Comparison of ENCODE assay signal across 28 cellular contexts in genomic region chr3:165343185-165343584, GRCh38.
"Had no signal": no experiment of that assay in that cellular context is flagged by ENCODE, and none has a peak within 500 bp of the region (broad histone marks: within the 10 kb centered on the region; RNA-seq: fewer than 3 reads in every experiment).

No MANE protein-coding gene starts in this region.

- H3K27ac ChIP-seq: adrenal gland, breast epithelium, colonic mucosa, WERI-Rb-1 had no signal

- ATAC-seq: activated CD8-positive, alpha-beta T cell treated with anti-CD3 and anti-CD28 coated beads, Interleukin-2, amount 10 ng/mL, durations not matched to agents 7 days and 5 days had no signal

- H3K27me3 Mint-ChIP-seq: activated naive CD8-positive, alpha-beta T cell treated with anti-CD3 and anti-CD28 coated beads, Interleukin-2, amount 10 ng/mL, durations not matched to agents 7 days and 5 days had no signal

- H3K9me3 ChIP-seq: adrenal gland, breast epithelium, colonic mucosa, MG63 had no signal

- H3K4me1 ChIP-seq: adrenal gland, breast epithelium, colonic mucosa had no signal

- DNase-seq: activated CD4-positive, alpha-beta T cell treated with anti-CD3 and anti-CD28 coated beads for 48 hours; activated CD4-positive, alpha-beta T cell treated with anti-CD3 and anti-CD28 coated beads, Interleukin-2, amount 50 U/mL, for 4 hours; activated CD4-positive, CD25-positive, alpha-beta regulatory T cell treated with anti-CD3 and anti-CD28 coated beads, Interleukin-2, amount 50 U/mL, for 72 hours; activated CD8-positive, alpha-beta memory T cell treated with anti-CD3 and anti-CD28 coated beads, Interleukin-2, amount 50 U/mL, for 48 hours; activated CD8-positive, alpha-beta T cell treated with anti-CD3 and anti-CD28 coated beads, Interleukin-2, amount 10 ng/mL, durations not matched to agents 7 days and 5 days; activated naive CD4-positive, alpha-beta T cell treated with anti-CD3 and anti-CD28 coated beads, Interleukin-2, amount 50 U/mL, for 16 hours; activated naive CD8-positive, alpha-beta T cell treated with anti-CD3 and anti-CD28 coated beads, Interleukin-2, amount 10 ng/mL, durations not matched to agents 7 days and 5 days; activated T-cell treated with anti-CD3 and anti-CD28 coated beads, Interleukin-2, amount 50 U/mL, for 1 hour; adrenal gland; anterior cingulate cortex; caudate nucleus; colonic mucosa; MV-4-11; NCI-H1092 treated with DMSO at 0.1 percent for 48 hours; NCI-H1417 treated with DMSO at 0.1 percent for 48 hours; NCI-H1694; NCI-H2029; NCI-H345; NCI-H510A; NCI-H526 treated with DMSO at 0.1 percent for 48 hours; NCI-H82; NK-92 treated with Interleukin-12 subunit alpha and Interleukin-12 subunit beta, amount 100 ng/mL, for 24 hours; OCI-M1; SHP77 treated with DMSO at 0.1 percent for 48 hours; T-helper 1 cell; WERI-Rb-1 had no signal

- H3K27ac Mint-ChIP-seq: activated CD8-positive, alpha-beta T cell treated with anti-CD3 and anti-CD28 coated beads, Interleukin-2, amount 10 ng/mL, durations not matched to agents 7 days and 5 days; activated naive CD8-positive, alpha-beta T cell treated with anti-CD3 and anti-CD28 coated beads, Interleukin-2, amount 10 ng/mL, durations not matched to agents 7 days and 5 days had no signal

- H3K4me3 ChIP-seq: adrenal gland, breast epithelium, colonic mucosa, MG63 had no signal

- H3K4me3 Mint-ChIP-seq: activated CD8-positive, alpha-beta T cell treated with anti-CD3 and anti-CD28 coated beads, Interleukin-2, amount 10 ng/mL, durations not matched to agents 7 days and 5 days; activated naive CD8-positive, alpha-beta T cell treated with anti-CD3 and anti-CD28 coated beads, Interleukin-2, amount 10 ng/mL, durations not matched to agents 7 days and 5 days had no signal

- H3K36me3 ChIP-seq: adrenal gland, breast epithelium, colonic mucosa, MG63, WERI-Rb-1 had no signal

- H3K36me3 Mint-ChIP-seq: activated naive CD8-positive, alpha-beta T cell treated with anti-CD3 and anti-CD28 coated beads, Interleukin-2, amount 10 ng/mL, durations not matched to agents 7 days and 5 days had no signal

- H3K27me3 ChIP-seq: adrenal gland, breast epithelium, colonic mucosa, MG63 had no signal

- H3K4me1 Mint-ChIP-seq: activated naive CD8-positive, alpha-beta T cell treated with anti-CD3 and anti-CD28 coated beads, Interleukin-2, amount 10 ng/mL, durations not matched to agents 7 days and 5 days had no signal

- H3K9me3 Mint-ChIP-seq: activated naive CD8-positive, alpha-beta T cell treated with anti-CD3 and anti-CD28 coated beads, Interleukin-2, amount 10 ng/mL, durations not matched to agents 7 days and 5 days had no signal
